In the genomic region with DNA sequence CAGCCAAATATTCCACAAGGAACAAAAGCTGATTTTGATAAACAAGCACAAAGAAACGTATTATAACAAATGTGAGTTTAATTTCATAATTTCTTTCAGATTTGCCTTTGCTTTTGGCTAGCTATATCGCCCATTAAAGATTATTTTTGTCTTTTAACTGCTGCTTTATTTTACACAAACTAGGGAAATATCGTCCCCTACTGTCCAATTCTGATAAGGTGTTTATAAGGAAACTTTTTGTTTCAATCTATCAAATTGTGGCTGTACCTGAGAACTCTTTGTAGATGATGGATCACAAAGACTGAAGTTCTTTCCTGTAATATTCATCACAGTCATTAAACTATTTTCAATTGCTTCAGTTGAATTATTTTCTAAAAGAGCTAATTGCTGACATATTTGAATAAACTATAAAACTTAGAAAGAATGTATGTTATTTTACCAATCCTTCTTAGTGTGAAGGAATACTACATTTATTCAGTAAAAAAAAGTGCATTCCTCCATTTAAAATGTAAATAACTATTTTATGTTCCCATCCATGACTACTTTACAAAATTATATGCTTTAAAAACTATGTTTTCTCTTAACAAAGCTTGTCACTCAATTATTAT, we compare ENCODE assay signal across 8 cellular contexts.
DNase-seq lines count a peak whose midpoint lies in the region; ATAC-seq and TF ChIP-seq lines count a peak whose summit lies in the region.

No MANE protein-coding gene starts in this region.

- no peak overlapping the region for H3K4me3 ChIP-seq in cardiac muscle cell
- H3K4me3 ChIP-seq in epithelial cell of esophagus (ENCODE audit: low read length): no peak overlapping the region
- no peak overlapping the region for H3K4me3 ChIP-seq in upper lobe of right lung

- no peak for ATAC-seq in Right ventricle myocardium superior (ENCODE audit: poor library complexity)
- no peak for ATAC-seq in upper lobe of right lung
- ATAC-seq in HG03108 (IDR thresholded peaks at IDR 0.05; ENCODE audit: unreplicated experiment): no peak

- no peaks in the 10 kb centered on the region for H3K9me3 ChIP-seq in cardiac muscle cell (ENCODE audit: low read depth)
- no peaks in the 10 kb centered on the region for H3K9me3 ChIP-seq in upper lobe of right lung

- DNase-seq in cardiac muscle cell (ENCODE audit: low read depth in 1 of 2, low spot score in 1 of 2): peak; percentile 7 to 26
- no peak for DNase-seq in Right ventricle myocardium superior
- DNase-seq in NCI-H774 (lab: John Stamatoyannopoulos, UW): peak; percentile 54
- DNase-seq in epithelial cell of esophagus (ENCODE audit: low read depth): peak; percentile 36
- no peak for DNase-seq in upper lobe of right lung
- DNase-seq in activated CD4-positive, alpha-beta T cell treated with anti-CD3 and anti-CD28 coated beads, Interleukin-2, amount 50 U/mL, for 4 hours: no peak
- DNase-seq in stimulated activated CD4-positive, alpha-beta T cell treated with anti-CD3 and anti-CD28 coated beads, Interleukin-12 subunit alpha, Interleukin-12 subunit beta, amount 100 ng/mL, for 4 hours: no peak

- H3K27me3 ChIP-seq in cardiac muscle cell (no peaks in the 10 kb centered on the region), upper lobe of right lung (no peaks in the 10 kb centered on the region)

- intact Hi-C loops in Right ventricle myocardium superior (cut with DNase I) (no loop called here), upper lobe of right lung (cut with DNase I) (no loop called here)

- H3K27ac ChIP-seq in cardiac muscle cell: no peak overlapping the region
- no peak overlapping the region for H3K27ac ChIP-seq in upper lobe of right lung

- H3K36me3 ChIP-seq in cardiac muscle cell (no peaks in the 10 kb centered on the region), upper lobe of right lung (no peaks in the 10 kb centered on the region)

- TF ChIP-seq CTCF in cardiac muscle cell (IDR thresholded peaks at IDR 0.05; ENCODE audit: low read depth, low read length) (peak; percentile 39), epithelial cell of esophagus (IDR thresholded peaks at IDR 0.05; ENCODE audit: insufficient read depth, low read depth, low read length, missing control alignments) (peak; percentile 62), upper lobe of right lung (IDR thresholded peaks at IDR 0.05) (peak; percentile 47)

- H3K4me1 ChIP-seq in cardiac muscle cell (ENCODE audit: low read depth) (no peaks in the 10 kb centered on the region), upper lobe of right lung (no peaks in the 10 kb centered on the region)

Comparison
In these comparisons a context has a peak if more than half of its experiments do, and no peak if none do; other contexts are left out.
1. DNase-seq: peak in cardiac muscle cell (2 of 2), NCI-H774 (single experiment) and epithelial cell of esophagus (single experiment); none in Right ventricle myocardium superior (single experiment), upper lobe of right lung (single experiment), activated CD4-positive, alpha-beta T cell treated with anti-CD3 and anti-CD28 coated beads, Interleukin-2, amount 50 U/mL, for 4 hours (0 of 2) and stimulated activated CD4-positive, alpha-beta T cell treated with anti-CD3 and anti-CD28 coated beads, Interleukin-12 subunit alpha, Interleukin-12 subunit beta, amount 100 ng/mL, for 4 hours (single experiment).
2. Peak in every context shown above with its lines, with median percentiles within 50 percentile points of each other: CTCF ChIP-seq.